16 cellular contexts compared by ENCODE assay signal in genomic region chr5:23164971-23165370, GRCh38.
DNase-seq lines count a peak whose midpoint lies in the region; ATAC-seq and TF ChIP-seq lines count a peak whose summit lies in the region.
"Had no signal": no experiment of that assay in that cellular context is flagged by ENCODE, and none has a peak within 500 bp of the region (broad histone marks: within the 10 kb centered on the region; RNA-seq: fewer than 3 reads in every experiment).

No MANE protein-coding gene starts in this region.

- H2BK20ac ChIP-seq in H9 (ENCODE audit: low read depth, low read length, poor library complexity, severe bottlenecking), result no peak overlapping the region

- no peak overlapping the region for H2BK12ac ChIP-seq in H9 (ENCODE audit: insufficient read length, low read depth, low read length)

- peaks cover 8 to 15% of the 10 kb centered on the region in 2 experiments for H3K4me1 Mint-ChIP-seq in H9
- H3K4me1 Mint-ChIP-seq: CD4-positive, alpha-beta memory T cell had no signal

- no peaks in the 10 kb centered on the region for H3K79me1 ChIP-seq in H9 (ENCODE audit: insufficient read depth, low read depth, low read length, poor library complexity, severe bottlenecking)

- H2BK15ac ChIP-seq in H9 (ENCODE audit: low read depth, low read length), result no peak overlapping the region

- H3K79me2 ChIP-seq in H9 (ENCODE audit: insufficient read depth, low read length), result no peaks in the 10 kb centered on the region

- H3K27me3 ChIP-seq in H9 (ENCODE audit: insufficient read depth, low read length), result no peaks in the 10 kb centered on the region

- no peaks in the 10 kb centered on the region for H3K23me2 ChIP-seq in H9 (ENCODE audit: insufficient read length, low read depth, low read length, poor library complexity, severe bottlenecking)

- intact Hi-C loops in left cardiac atrium (cut with DNase I), result no loop called here

- H3K36me3 Mint-ChIP-seq in H9 (ENCODE audit: insufficient read depth in 1 of 3, low read depth in 3 of 3), result peaks cover 5 to 18% (median 15%) of the 10 kb centered on the region in 3 experiments; a peak in 6 of 7 replicates
- H3K36me3 Mint-ChIP-seq: CD4-positive, alpha-beta memory T cell had no signal

- no peak overlapping the region for H2AFZ ChIP-seq in H9 (ENCODE audit: low read length)

- no peak overlapping the region for H3K14ac ChIP-seq in H9 (ENCODE audit: insufficient read depth, low read length)

- no peak overlapping the region for H3K27ac ChIP-seq in H9 (ENCODE audit: insufficient read length, low read depth, low read length)

- no peak overlapping the region for H2BK5ac ChIP-seq in H9 (ENCODE audit: insufficient read length, low read length)

- H3K23ac ChIP-seq in H9 (ENCODE audit: insufficient read length, low read depth, low read length), result no peak overlapping the region

- no peak for TF ChIP-seq CTCF in H9 (conservative IDR thresholded peaks at IDR 0.05)

- no peak overlapping the region for H2AK5ac ChIP-seq in H9 (ENCODE audit: insufficient read length, low read length)

- no peak overlapping the region for H3K4me3 Mint-ChIP-seq in H9
- H3K4me3 Mint-ChIP-seq: CD4-positive, alpha-beta memory T cell had no signal

- no peak for ATAC-seq in left cardiac atrium
- ATAC-seq: HCT116 had no signal

- no peak overlapping the region for H4K91ac ChIP-seq in H9 (ENCODE audit: insufficient read length, low read depth, low read length)

- no peaks in the 10 kb centered on the region for H4K20me1 ChIP-seq in H9 (ENCODE audit: control insufficient read depth, insufficient read depth, insufficient read length)

- H3K9me3 ChIP-seq in H9 (ENCODE audit: control insufficient read depth, low read depth, low read length), result no peaks in the 10 kb centered on the region

- H3K4me1 ChIP-seq in H9 (ENCODE audit: insufficient read depth, low read length), result no peaks in the 10 kb centered on the region; the same call in 1 of the 2 replicates

- H3K4me2 ChIP-seq in H9 (ENCODE audit: insufficient read depth, insufficient read length, low read length), result no peak overlapping the region

- H3K27me3 Mint-ChIP-seq in H9 (ENCODE audit: low read depth), result peaks cover 3% of the 10 kb centered on the region; the same call in 1 of the 2 replicates
- H3K27me3 Mint-ChIP-seq: CD4-positive, alpha-beta memory T cell had no signal

- no peak overlapping the region for H3K56ac ChIP-seq in H9 (ENCODE audit: insufficient read length, low read depth, low read length)

- no peak overlapping the region for H4K5ac ChIP-seq in H9 (ENCODE audit: insufficient read length, low read depth, low read length)

- DNase-seq in H9 (no peak), NCI-H2171 treated with DMSO at 0.1 percent for 48 hours (lab: John Stamatoyannopoulos, UW) (peak; percentile 48), left kidney (ENCODE audit: low read depth, low spot score) (peak; percentile 12), HPDE6-E6E7 (ENCODE audit: extremely low spot score) (no peak), germinal center (ENCODE audit: low spot score) (no peak), left cardiac atrium (no peak)
- DNase-seq: C1 segment of cervical spinal cord; Calu3; CD4-positive, alpha-beta memory T cell; COR-L47; DMS53; DMS79 treated with DMSO at 0.1 percent for 48 hours; GF-D8; GOT3; H7 had no signal

- no peak overlapping the region for H3T11ph ChIP-seq in H9 (ENCODE audit: low read length)

- no peak overlapping the region for H3K4ac ChIP-seq in H9 (ENCODE audit: low read depth, low read length)

- no peak overlapping the region for H2BK120ac ChIP-seq in H9 (ENCODE audit: low read depth, low read length, poor library complexity, severe bottlenecking)

- H3K9me3 Mint-ChIP-seq in H9, result peaks cover 17 to 22% of the 10 kb centered on the region in 2 experiments

- H3K27ac Mint-ChIP-seq in H9, result peak overlapping the region in 2 of 3 experiments; percentile 17 to 68; a peak in 3 of 7 replicates
- H3K27ac Mint-ChIP-seq: CD4-positive, alpha-beta memory T cell had no signal

- H4K8ac ChIP-seq in H9 (replicated peaks; ENCODE audit: insufficient read length, low read depth, low read length), result no peak overlapping the region

- no peak overlapping the region for H3K18ac ChIP-seq in H9 (ENCODE audit: insufficient read length, low read depth, low read length)

- H3K9ac ChIP-seq in H9 (ENCODE audit: extremely low read depth, insufficient read length, low read length), result no peak overlapping the region

Comparison
In these comparisons a context has a peak if more than half of its experiments do, and no peak if none do; other contexts are left out.
1. DNase-seq: peak in NCI-H2171 treated with DMSO at 0.1 percent for 48 hours (single experiment) and left kidney (single experiment); none in H9 (single experiment), HPDE6-E6E7 (single experiment), germinal center (single experiment) and left cardiac atrium (single experiment).